8 cellular contexts compared by ENCODE assay signal in genomic region chr15:51077565-51078153, GRCh38. TPM values are rescaled to one million over a fixed set of nuclear protein-coding genes. Genes with fewer than 3 reads are reported as not detected.
DNase-seq lines count a peak whose midpoint lies in the region; ATAC-seq and TF ChIP-seq lines count a peak whose summit lies in the region.

No MANE protein-coding gene starts in this region.

- DNase-seq in GM13976 (ENCODE audit: low spot score): peak; percentile 84
- peak; percentile 73 for DNase-seq in HT1080 (ENCODE audit: low read depth)
- peak; percentile 79 for DNase-seq in activated CD8-positive, alpha-beta memory T cell treated with anti-CD3 and anti-CD28 coated beads, Interleukin-2, amount 50 U/mL, for 48 hours
- peak; percentile 59 for DNase-seq in globus pallidus (ENCODE audit: low spot score)
- DNase-seq in sciatic nerve (ENCODE audit: low spot score): peak; percentile 89
- DNase-seq in SW480 (ENCODE audit: low spot score): no peak
- DNase-seq in NCI-H345 treated with DMSO at 0.1 percent for 48 hours (lab: John Stamatoyannopoulos, UW; ENCODE audit: unreplicated experiment): no peak

- in situ Hi-C loops in GM13976 (cut with MboI; ENCODE audit: low sequenced_read_pairs, unreplicated experiment): no loop called here

- ATAC-seq in sciatic nerve (peak; percentile 96), GM18519 (IDR thresholded peaks at IDR 0.05; ENCODE audit: low FRiP score, unreplicated experiment) (no peak)

- intact Hi-C loops in sciatic nerve (cut with DNase I): no loop called here

- no peak for TF ChIP-seq CTCF in GM13976 (IDR thresholded peaks at IDR 0.05; ENCODE audit: borderline replicate concordance, control extremely low read depth, extremely low read depth, insufficient read depth, missing control alignments)

RNA-seq across cellular contexts. Expression of gene TNFAIP8L3, which starts 17.0 kb away (rescaled TPM):
- 1.8 and 2.3 TPM in 2 replicates for total RNA-seq in HT1080 (2014; rRNA removed; shearing (Covaris generic))
- polyA plus RNA-seq in HT1080 (2015; cell fraction: cytosol; rRNA removed): 1.7 and 1.8 TPM in 2 replicates
- polyA plus RNA-seq in HT1080 (2015; cell fraction: nucleus; rRNA removed): 0.43 and 1.3 TPM in 2 replicates
- total RNA-seq in sciatic nerve: 10.8 TPM

Comparison
In these comparisons a context has a peak if more than half of its experiments do, and no peak if none do; other contexts are left out.
1. DNase-seq: peak in GM13976 (single experiment), HT1080 (single experiment), activated CD8-positive, alpha-beta memory T cell treated with anti-CD3 and anti-CD28 coated beads, Interleukin-2, amount 50 U/mL, for 48 hours (single experiment), globus pallidus (single experiment) and sciatic nerve (single experiment); none in SW480 (single experiment) and NCI-H345 treated with DMSO at 0.1 percent for 48 hours (single experiment).